In genomic region chr6:109008061-109008460, GRCh38 we compare ENCODE assay signal across 8 cellular contexts.
DNase-seq lines count a peak whose midpoint lies in the region; ATAC-seq and TF ChIP-seq lines count a peak whose summit lies in the region.

No MANE protein-coding gene starts in this region.

- POLR2A ChIA-PET in CD4-positive, alpha-beta T cell (lab: Charles Lee) = interaction anchor here (0.6 to 5.8 kb wide), 8 partner anchors 11 to 450 kb away, joined by 3 to 44 read pairs (median 12); partner anchors contain the start of genes CEP57L1 and SESN1
- POLR2A ChIA-PET in naive thymus-derived CD8-positive, alpha-beta T cell (lab: Charles Lee) = interaction anchor here (0.7 to 5.0 kb wide), 10 partner anchors 9 to 968 kb away, joined by 3 to 54 read pairs (median 8); partner anchors contain the start of genes CEP57L1 and SESN1

- H3K36me3 ChIP-seq in mammary epithelial cell (ENCODE audit: insufficient read depth, low read length) = no peaks in the 10 kb centered on the region

- peak overlapping the region; percentile 70 to 100 (median 97) for H3K4me3 ChIP-seq in mammary epithelial cell (replicated peaks in 1 of 3; ENCODE audit: insufficient read depth in 1 of 3, low read depth in 2 of 3, low read length in 3 of 3)

- CTCF ChIA-PET in CD4-positive, alpha-beta T cell (lab: Charles Lee) = interaction anchor here (0.9 to 2.2 kb wide), 4 partner anchors 12 to 65 kb away, joined by 3 to 8 read pairs (median 4); no protein-coding TSS in a partner anchor
- CTCF ChIA-PET in mammary epithelial cell (lab: Charles Lee; ENCODE audit: low non-redundant PET) = interaction anchor here (0.6 kb wide), 1 partner anchor 705 kb away, joined by 4 read pairs; no protein-coding TSS in a partner anchor

- H2AFZ ChIP-seq in mammary epithelial cell (ENCODE audit: low read depth, low read length) = no peak overlapping the region

- H3K4me3 Mint-ChIP-seq in CD4-positive, alpha-beta T cell = peak overlapping the region; percentile 100
- H3K4me3 Mint-ChIP-seq in naive thymus-derived CD8-positive, alpha-beta T cell = peak overlapping the region; percentile 88 to 97 (median 94)

- H3K79me2 ChIP-seq in mammary epithelial cell (ENCODE audit: insufficient read depth, low read length) = peaks cover 63% of the 10 kb centered on the region

- H3K4me1 ChIP-seq in mammary epithelial cell (ENCODE audit: insufficient read depth, low read length) = peaks cover 19% of the 10 kb centered on the region

- H3K9ac ChIP-seq in mammary epithelial cell (ENCODE audit: insufficient read depth, low read length) = peak overlapping the region; percentile 87

- TSS peak; percentile 27 for BruUV-seq in mammary epithelial cell (replicated peaks; lab: Mats Ljungman, UMichigan)

- no peaks in the 10 kb centered on the region for H3K9me3 ChIP-seq in CD4-positive, alpha-beta T cell (ENCODE audit: control insufficient read depth, low read length)
- H3K9me3 ChIP-seq in mammary epithelial cell (replicated peaks; ENCODE audit: insufficient read depth, low read length) = no peaks in the 10 kb centered on the region

- no peak for ATAC-seq in CD4-positive, alpha-beta T cell (ENCODE audit: poor library complexity)
- peak; percentile 38 for ATAC-seq in HG02870 (IDR thresholded peaks at IDR 0.05; ENCODE audit: unreplicated experiment)
- no peak for ATAC-seq in naive thymus-derived CD8-positive, alpha-beta T cell
- ATAC-seq in GM21528 (IDR thresholded peaks at IDR 0.05; ENCODE audit: low FRiP score, unreplicated experiment) = no peak
- no peak for ATAC-seq in HG02938 (IDR thresholded peaks at IDR 0.05; ENCODE audit: unreplicated experiment)

- H3K4me2 ChIP-seq in mammary epithelial cell (ENCODE audit: insufficient read depth, low read depth, low read length) = peak overlapping the region; percentile 90

- no peak for TF ChIP-seq CTCF in CD4-positive, alpha-beta T cell (IDR thresholded peaks at IDR 0.05)
- no peak for TF ChIP-seq CTCF in mammary epithelial cell (conservative IDR thresholded peaks at IDR 0.05 in 1 of 2, IDR thresholded peaks at IDR 0.05 in 1 of 2; ENCODE audit: extremely low read depth in 1 of 2, insufficient read depth in 1 of 2, low read depth in 1 of 2, low read length in 2 of 2)

- peaks cover 70% of the 10 kb centered on the region for H3K4me1 Mint-ChIP-seq in CD4-positive, alpha-beta T cell (ENCODE audit: low read depth)
- H3K4me1 Mint-ChIP-seq in naive thymus-derived CD8-positive, alpha-beta T cell = peaks cover 33 to 77% (median 53%) of the 10 kb centered on the region in 4 donors

- H3K27me3 Mint-ChIP-seq in CD4-positive, alpha-beta T cell = no peaks in the 10 kb centered on the region
- no peaks in the 10 kb centered on the region for H3K27me3 Mint-ChIP-seq in naive thymus-derived CD8-positive, alpha-beta T cell

- H3K36me3 Mint-ChIP-seq in CD4-positive, alpha-beta T cell (ENCODE audit: low read depth) = peaks cover 14% of the 10 kb centered on the region
- H3K36me3 Mint-ChIP-seq in naive thymus-derived CD8-positive, alpha-beta T cell = no peaks in the 10 kb centered on the region

- in situ Hi-C loops in mammary epithelial cell (cut with MboI; ENCODE audit: low sequenced_read_pairs in 2 of 2) = no loop called here

- H3K27me3 ChIP-seq in CD4-positive, alpha-beta T cell (ENCODE audit: control insufficient read depth, insufficient read depth, low read length) = no peaks in the 10 kb centered on the region
- no peaks in the 10 kb centered on the region for H3K27me3 ChIP-seq in mammary epithelial cell (ENCODE audit: insufficient read depth, low read length)

- intact Hi-C loops in CD4-positive, alpha-beta T cell (cut with DNase I, micrococcal nuclease) = loop anchor here (2.0 to 10.0 kb wide), 6 partner anchors 51 to 687 kb away; partner anchors contain the start of genes AK9 (in 1 of the 2), CD164 (in 1 of the 2), CEP57L1 (in 1 of the 2) and FIG4 (in 1 of the 2)
- intact Hi-C loops in mammary epithelial cell (cut with micrococcal nuclease) = loop anchor here (2.0 to 10.0 kb wide), 4 partner anchors 51 to 1169 kb away; partner anchors contain the start of genes CD164 and WASF1

- no peak overlapping the region for H3K27ac ChIP-seq in CD4-positive, alpha-beta T cell (ENCODE audit: low read depth, low read length)
- peak overlapping the region; percentile 96 for H3K27ac ChIP-seq in mammary epithelial cell (ENCODE audit: insufficient read depth, low read depth, low read length)

- WGBS in mammary epithelial cell (ENCODE audit: low coverage, missing lambda C conversion rate) = 33% methylated on average over 4 of the region's 4 CpGs

- H3K9me3 Mint-ChIP-seq in CD4-positive, alpha-beta T cell = no peaks in the 10 kb centered on the region
- H3K9me3 Mint-ChIP-seq in naive thymus-derived CD8-positive, alpha-beta T cell = no peaks in the 10 kb centered on the region

- no peak for DNase-seq in CD4-positive, alpha-beta T cell
- no peak for DNase-seq in mammary epithelial cell
- no peak for DNase-seq in naive thymus-derived CD8-positive, alpha-beta T cell
- DNase-seq in T1000 (lab: John Stamatoyannopoulos, UW) = no peak
- DNase-seq in effector CD8-positive, alpha-beta T cell (lab: John Stamatoyannopoulos, UW) = no peak

- no peaks in the 10 kb centered on the region for H4K20me1 ChIP-seq in mammary epithelial cell (ENCODE audit: insufficient read depth, low read length)

- dilution Hi-C loops in mammary epithelial cell (cut with HindIII; ENCODE audit: low sequenced_read_pairs) = no loop called here

- H3K27ac Mint-ChIP-seq in CD4-positive, alpha-beta T cell = peak overlapping the region; percentile 94
- peak overlapping the region; percentile 16 to 97 (median 91) for H3K27ac Mint-ChIP-seq in naive thymus-derived CD8-positive, alpha-beta T cell
